1 cellular context compared by ENCODE assay signal in genomic region chr19:45215391-45216191, GRCh38.
TF ChIP-seq lines count a peak whose summit lies in the region.

No MANE protein-coding gene starts in this region.

TF ChIP-seq in IMR-90, 13 proteins besides CTCF, POLR2A, EP300 and RAD21 (continued from another document):
- no peak for TF ChIP-seq ELK1 (IDR thresholded peaks at IDR 0.05; ENCODE audit: borderline replicate concordance, low read depth, low read length)
- no peak for TF ChIP-seq FOS (IDR thresholded peaks at IDR 0.05; ENCODE audit: low read depth, low read length)
- no peak for TF ChIP-seq RCOR1 (IDR thresholded peaks at IDR 0.05; ENCODE audit: insufficient replicate concordance, low read length)
- no peak for TF ChIP-seq MAZ (IDR thresholded peaks at IDR 0.05; ENCODE audit: borderline replicate concordance, low read depth, low read length)
- no peak for TF ChIP-seq MXI1 (IDR thresholded peaks at IDR 0.05; ENCODE audit: borderline replicate concordance, low read depth, low read length)
- TF ChIP-seq SMC3 (IDR thresholded peaks at IDR 0.05; ENCODE audit: low read depth, low read length), result no peak
- TF ChIP-seq RFX5 (IDR thresholded peaks at IDR 0.05; ENCODE audit: low read depth, low read length), result no peak
- no peak for TF ChIP-seq CHD1 (IDR thresholded peaks at IDR 0.05; ENCODE audit: low read depth, low read length)
- TF ChIP-seq CEBPB (IDR thresholded peaks at IDR 0.05; ENCODE audit: low read depth, low read length), result no peak
- TF ChIP-seq BHLHE40 (IDR thresholded peaks at IDR 0.05; ENCODE audit: low read depth, low read length), result no peak
- TF ChIP-seq NFE2L2 (IDR thresholded peaks at IDR 0.05; ENCODE audit: low read depth, low read length), result no peak
